ENCODE assay signal across 8 cellular contexts in genomic region chr4:154491341-154491679, GRCh38. TPM values are rescaled to one million over a fixed set of nuclear protein-coding genes. Genes with fewer than 3 reads are reported as not detected.
DNase-seq lines count a peak whose midpoint lies in the region; ATAC-seq and TF ChIP-seq lines count a peak whose summit lies in the region.

No MANE protein-coding gene starts in this region.

- peaks cover 7% of the 10 kb centered on the region; the same call in 2 of the 3 replicates for H3K9me3 Mint-ChIP-seq in GM23338

- no peaks in the 10 kb centered on the region; the same call in none of the 3 replicates for H3K36me3 Mint-ChIP-seq in GM23338 (ENCODE audit: low read depth)

- peak overlapping the region; percentile 98 for H2AFZ ChIP-seq in GM23338

- no peaks in the 10 kb centered on the region; the same call in 1 of the 2 replicates for H4K20me1 ChIP-seq in GM23338 (replicated peaks; ENCODE audit: insufficient read depth)

- TF ChIP-seq CTCF in GM23338 (conservative IDR thresholded peaks at IDR 0.05; ENCODE audit: low read depth in 2 of 2) = no peak
- no peak for TF ChIP-seq CTCF in choroid plexus epithelial cell (conservative IDR thresholded peaks at IDR 0.05; ENCODE audit: low read depth, low read length)

- H3K4me1 Mint-ChIP-seq in GM23338 = peaks cover 9% of the 10 kb centered on the region

- H3K27me3 ChIP-seq in GM23338 (ENCODE audit: insufficient read depth) = peaks cover 73% of the 10 kb centered on the region

- no peak overlapping the region for H3K27ac ChIP-seq in GM23338 (ENCODE audit: low read depth)

- DNase-seq in SKM-1 treated with dmso at 0.1 percent for 144 hours (lab: John Stamatoyannopoulos, UW; ENCODE audit: unreplicated experiment) = peak; percentile 34
- no peak for DNase-seq in SKM-1 (lab: John Stamatoyannopoulos, UW; ENCODE audit: unreplicated experiment)
- peak; percentile 67 for DNase-seq in GM23338 (ENCODE audit: low spot score)
- DNase-seq in NCI-H526 (lab: John Stamatoyannopoulos, UW) = peak; percentile 78 to 84
- peak; percentile 30 for DNase-seq in choroid plexus epithelial cell (ENCODE audit: low read depth)
- DNase-seq in middle frontal gyrus (ENCODE audit: extremely low spot score, low spot score) = peak; percentile 28
- no peak for DNase-seq in SIG-M5 treated with dmso at 0.1 percent for 504 hours (lab: John Stamatoyannopoulos, UW; ENCODE audit: unreplicated experiment)
- no peak for DNase-seq in NCI-H2107 treated with DMSO at 0.1 percent for 48 hours (lab: John Stamatoyannopoulos, UW; ENCODE audit: unreplicated experiment)

- peak overlapping the region; percentile 77 for H3K4me3 Mint-ChIP-seq in GM23338

- peaks cover 55% of the 10 kb centered on the region for H3K27me3 Mint-ChIP-seq in GM23338 (ENCODE audit: insufficient read depth, low read depth, poor library complexity)

- peaks cover 6% of the 10 kb centered on the region for H3F3A ChIP-seq in GM23338 (replicated peaks; ENCODE audit: low read depth)

- H3K9me2 ChIP-seq in GM23338 (ENCODE audit: insufficient read depth) = no peaks in the 10 kb centered on the region

- H3K4me1 ChIP-seq in GM23338 (ENCODE audit: insufficient read depth) = peaks cover 7% of the 10 kb centered on the region; the same call in 1 of the 2 replicates

- no peak overlapping the region for H3K27ac Mint-ChIP-seq in GM23338

- no peaks in the 10 kb centered on the region for H3K36me3 ChIP-seq in GM23338 (ENCODE audit: insufficient read depth)

- H3K4me2 ChIP-seq in GM23338 = peak overlapping the region; percentile 92

- H3K79me2 ChIP-seq in GM23338 (replicated peaks; ENCODE audit: insufficient read depth) = no peaks in the 10 kb centered on the region

- ATAC-seq in GM23338 = peak; percentile 41

- H3K4me3 ChIP-seq in GM23338 = peak overlapping the region; percentile 79
- no peak overlapping the region for H3K4me3 ChIP-seq in choroid plexus epithelial cell (ENCODE audit: low read depth, low read length)

TF ChIP-seq in GM23338, 12 proteins besides CTCF, POLR2A, EP300 and RAD21:
- no peak for TF ChIP-seq ZNF114 (CRISPR knock-in tag; IDR thresholded peaks at IDR 0.05)
- peak; percentile 70 for TF ChIP-seq EZH2 (IDR thresholded peaks at IDR 0.05; ENCODE audit: low read depth, unreplicated experiment)

RNA-seq across cellular contexts. Expression of gene DCHS2, which starts 0.3 kb away (rescaled TPM):
- 6.3 and 7.6 TPM in 2 replicates for total RNA-seq in GM23338 (2014; rRNA removed; shearing (Covaris generic))
- polyA plus RNA-seq in GM23338 (2016; fragmentation: Nextera tagmentation; extraction: Ambion mirVana) = 0.21 and 0.42 TPM in 2 replicates

RNA-seq across cellular contexts. Expression of gene PLRG1, which starts 58.9 kb away (rescaled TPM):
- 74.2 and 82.7 TPM in 2 replicates for total RNA-seq in GM23338 (2014; rRNA removed; shearing (Covaris generic))
- 73.3 and 77.3 TPM in 2 replicates for polyA plus RNA-seq in GM23338 (2016; fragmentation: Nextera tagmentation; extraction: Ambion mirVana)

Comparison
In these comparisons a context has a peak if more than half of its experiments do, and no peak if none do; other contexts are left out.
1. DNase-seq: peak in SKM-1 treated with dmso at 0.1 percent for 144 hours (single experiment), GM23338 (single experiment), NCI-H526 (2 of 2), choroid plexus epithelial cell (single experiment) and middle frontal gyrus (single experiment); none in SKM-1 (single experiment), SIG-M5 treated with dmso at 0.1 percent for 504 hours (single experiment) and NCI-H2107 treated with DMSO at 0.1 percent for 48 hours (single experiment).